ENCODE assay signal across 11 cellular contexts in genomic region chr10:119290301-119291036, GRCh38.
DNase-seq lines count a peak whose midpoint lies in the region; ATAC-seq, FAIRE-seq and TF ChIP-seq lines count a peak whose summit lies in the region.
"Had no signal": no experiment of that assay in that cellular context is flagged by ENCODE, and none has a peak within 500 bp of the region (broad histone marks: within the 10 kb centered on the region; RNA-seq: fewer than 3 reads in every experiment).

No MANE protein-coding gene starts in this region.

- H3K27ac Mint-ChIP-seq in GM23338 = no peak overlapping the region
- H3K27ac Mint-ChIP-seq in naive B cell = peak overlapping the region; percentile 8 to 99 (median 90)

- ATAC-seq in GM23338 (peak; percentile 58), naive B cell (ENCODE audit: low read depth in 2 of 2) (no peak), GM21825 (IDR thresholded peaks at IDR 0.05; ENCODE audit: unreplicated experiment) (no peak), GM19452 (IDR thresholded peaks at IDR 0.05; ENCODE audit: unreplicated experiment) (no peak)

- TF ChIP-seq CTCF in AG04450 (IDR thresholded peaks at IDR 0.05; ENCODE audit: low read depth, low read length) (peak; percentile 26; the same call in 1 of the 2 replicates), GM23338 (conservative IDR thresholded peaks at IDR 0.05; ENCODE audit: low read depth in 2 of 2) (peak; percentile 26 to 50; a peak in 3 of 4 replicates), H1 (IDR thresholded peaks at IDR 0.05; ENCODE audit: control extremely low read depth in 1 of 3, insufficient read depth in 1 of 3, low read depth in 1 of 3, low read length in 3 of 3) (peak; percentile 13 to 42 (median 32); a peak in 3 of 4 replicates)

- H3K4me2 ChIP-seq in GM23338 = no peak overlapping the region
- no peak overlapping the region for H3K4me2 ChIP-seq in H1 (ENCODE audit: insufficient read depth in 1 of 2, low read depth in 2 of 2, low read length in 2 of 2)

- FAIRE-seq in H1 (lab: Jason Lieb, UNC) = no peak
- no peak for FAIRE-seq in GM19239 (lab: Jason Lieb, UNC)
- FAIRE-seq: endothelial cell of umbilical vein had no signal

- H3K4me1 Mint-ChIP-seq in GM23338 (peaks cover 22% of the 10 kb centered on the region), naive B cell (peaks cover 66 to 83% (median 69%) of the 10 kb centered on the region in 3 donors)

- TF ChIP-seq POLR2A in H1 (IDR thresholded peaks at IDR 0.05; ENCODE audit: control extremely low read depth in 1 of 2, low read depth in 2 of 2, low read length in 2 of 2) = no peak

- H3K4me3 Mint-ChIP-seq in GM23338 (no peak overlapping the region), naive B cell (peak overlapping the region in 7 of 8 donors; percentile 12 to 77 (median 50))

- no peak overlapping the region for H2BK15ac ChIP-seq in H1 (ENCODE audit: low read length)

- CTCF ChIA-PET in AG04450 (lab: Charles Lee) (interaction anchor here (0.6 to 0.7 kb wide), 2 partner anchors 83 to 134 kb away, joined by 4 to 6 read pairs; no protein-coding TSS in a partner anchor), H1 (lab: Charles Lee; ENCODE audit: partially characterized antibody) (interaction anchor here (0.6 to 2.7 kb wide), 16 partner anchors 9 to 276 kb away, joined by 3 to 7 read pairs (median 4); no protein-coding TSS in a partner anchor)

- DNase-seq in AG04450 (ENCODE audit: low read depth, low spot score) = no peak
- DNase-seq in GM23338 (ENCODE audit: low spot score) = peak; percentile 35
- DNase-seq in H1 (ENCODE audit: low read depth in 1 of 2, low spot score in 2 of 2) = no peak
- no peak for DNase-seq in naive B cell
- DNase-seq in GM19239 (ENCODE audit: insufficient read length, low spot score) = no peak
- DNase-seq in HuH-7.5 (ENCODE audit: low spot score) = no peak
- DNase-seq: DMS153 had no signal

- no peak overlapping the region for H3K18ac ChIP-seq in H1 (ENCODE audit: extremely low read depth, low read length)

- H3K4me3 ChIP-seq in AG04450 (ENCODE audit: low read depth, low read length) (no peak overlapping the region), GM23338 (no peak overlapping the region), H1 (ENCODE audit: extremely low read depth in 1 of 4, insufficient read depth in 2 of 4, low read depth in 3 of 4, low read length in 4 of 4) (no peak overlapping the region)

- H3K14ac ChIP-seq in H1 (ENCODE audit: insufficient read length) = no peak overlapping the region

- H3K9me3 Mint-ChIP-seq in GM23338 = peaks cover under 1% of the 10 kb centered on the region; the same call in 1 of the 3 replicates
- H3K9me3 Mint-ChIP-seq in naive B cell = peaks cover 0 to 4% (median 0%) of the 10 kb centered on the region in 7 donors

- no peak overlapping the region for H3K56ac ChIP-seq in H1 (replicated peaks; ENCODE audit: insufficient read length, low read depth, low read length)

- POLR2A ChIA-PET in AG04450 (lab: Yijun Ruan, JAX) = no interaction called here
- POLR2A ChIA-PET in H1 (lab: Charles Lee; ENCODE audit: partially characterized antibody) = interaction anchor here (0.6 to 1.5 kb wide), 2 partner anchors 22 to 27 kb away, joined by 3 to 4 read pairs; no protein-coding TSS in a partner anchor

- no peaks in the 10 kb centered on the region for H3F3A ChIP-seq in GM23338 (replicated peaks; ENCODE audit: low read depth)

- H3K36me3 ChIP-seq in GM23338 (ENCODE audit: insufficient read depth) = no peaks in the 10 kb centered on the region
- no peaks in the 10 kb centered on the region for H3K36me3 ChIP-seq in H1 (ENCODE audit: control insufficient read depth in 2 of 4, insufficient read depth in 4 of 4, low read length in 3 of 4)

- H3K4me1 ChIP-seq in GM23338 (ENCODE audit: insufficient read depth) (no peaks in the 10 kb centered on the region), H1 (replicated peaks in 1 of 4; ENCODE audit: control insufficient read depth in 3 of 4, insufficient read depth in 4 of 4, low read length in 3 of 4) (peaks cover 0 to 4% (median 0%) of the 10 kb centered on the region in 4 experiments; a peak in 1 of 7 replicates)

- no peak overlapping the region for H4K91ac ChIP-seq in H1 (replicated peaks; ENCODE audit: insufficient read length, low read length)

- H4K8ac ChIP-seq in H1 (ENCODE audit: extremely low read depth, insufficient read depth, low read length) = no peak overlapping the region

- H2BK12ac ChIP-seq in H1 (ENCODE audit: low read depth, low read length) = no peak overlapping the region

- H3K27me3 ChIP-seq in AG04450 (ENCODE audit: control insufficient read depth, insufficient read depth, low read length) (no peaks in the 10 kb centered on the region), GM23338 (ENCODE audit: insufficient read depth) (no peaks in the 10 kb centered on the region), H1 (replicated peaks in 1 of 4; ENCODE audit: control insufficient read depth in 3 of 4, extremely low read depth in 1 of 4, insufficient read depth in 3 of 4, low read length in 3 of 4) (no peaks in the 10 kb centered on the region)

- no peaks in the 10 kb centered on the region for H3K9me3 ChIP-seq in AG04450 (ENCODE audit: control insufficient read depth, insufficient read depth, low read length)
- H3K9me3 ChIP-seq in H1 (ENCODE audit: insufficient read depth in 2 of 2, low read depth in 1 of 2, low read length in 1 of 2) = no peaks in the 10 kb centered on the region

- WGBS in H1 (ENCODE audit: extremely low coverage in 1 of 2, insufficient coverage in 1 of 2, insufficient read length in 1 of 2, insufficient replicate concordance in 2 of 2, low coverage in 1 of 2, low lambda C conversion rate in 2 of 2, missing lambda C conversion rate in 1 of 2), 2 experiments = 71% methylated on average over 8 of the region's 12 CpGs; no CpG with 5 or more reads in 1 of the 2 experiments

- H3K79me2 ChIP-seq in GM23338 (replicated peaks; ENCODE audit: insufficient read depth) (no peaks in the 10 kb centered on the region), H1 (ENCODE audit: control insufficient read depth in 1 of 2, insufficient read depth in 2 of 2, low read length in 2 of 2) (no peaks in the 10 kb centered on the region)

- H3K27me3 Mint-ChIP-seq in GM23338 (ENCODE audit: insufficient read depth, low read depth, poor library complexity) = peaks cover 8% of the 10 kb centered on the region
- H3K27me3 Mint-ChIP-seq in naive B cell = no peaks in the 10 kb centered on the region

- no peak for TF ChIP-seq EP300 in H1 (IDR thresholded peaks at IDR 0.05; ENCODE audit: borderline replicate concordance in 1 of 2, low read depth in 2 of 2, low read length in 2 of 2)

- no peaks in the 10 kb centered on the region for H4K20me1 ChIP-seq in GM23338 (replicated peaks; ENCODE audit: insufficient read depth)
- no peaks in the 10 kb centered on the region for H4K20me1 ChIP-seq in H1 (replicated peaks in 1 of 2; ENCODE audit: control insufficient read depth in 1 of 2, insufficient read depth in 2 of 2, low read length in 2 of 2)

- no peak overlapping the region for H4K5ac ChIP-seq in H1 (ENCODE audit: insufficient read length, low read depth, low read length)

- no peaks in the 10 kb centered on the region for H3K79me1 ChIP-seq in H1 (ENCODE audit: low read depth, low read length)

- no peaks in the 10 kb centered on the region for H3K9me2 ChIP-seq in GM23338 (ENCODE audit: insufficient read depth)

- H2AK5ac ChIP-seq in H1 (ENCODE audit: low read depth, low read length) = peak overlapping the region; percentile 75

- H3K9ac ChIP-seq in H1 (replicated peaks in 1 of 4; ENCODE audit: extremely low read depth in 1 of 4, low read depth in 3 of 4, low read length in 3 of 4) = no peak overlapping the region; a peak in 1 of 7 replicates

- H2BK20ac ChIP-seq in H1 (ENCODE audit: low read length) = no peak overlapping the region

- H3K36me3 Mint-ChIP-seq in GM23338 (ENCODE audit: low read depth) (no peaks in the 10 kb centered on the region; the same call in 2 of the 3 replicates), naive B cell (peaks cover 0 to 3% of the 10 kb centered on the region in 2 donors)

- H3K4ac ChIP-seq in H1 (replicated peaks; ENCODE audit: insufficient read length, low read depth, low read length) = no peak overlapping the region

- peak; percentile 47 to 59 for TF ChIP-seq RAD21 in H1 (IDR thresholded peaks at IDR 0.05 in 1 of 2, conservative IDR thresholded peaks at IDR 0.05 in 1 of 2; ENCODE audit: low read depth in 2 of 2, low read length in 2 of 2)

- no peak overlapping the region for H2BK120ac ChIP-seq in H1 (replicated peaks; ENCODE audit: low read depth, low read length)

- peaks cover 2% of the 10 kb centered on the region; the same call in 1 of the 2 replicates for H3K23me2 ChIP-seq in H1 (ENCODE audit: low read depth, low read length)

- no peak overlapping the region for H2AFZ ChIP-seq in GM23338
- no peak overlapping the region for H2AFZ ChIP-seq in H1 (ENCODE audit: low read length)

- no peak overlapping the region for H3K27ac ChIP-seq in AG04450 (ENCODE audit: low read depth, low read length)
- H3K27ac ChIP-seq in GM23338 (ENCODE audit: low read depth) = no peak overlapping the region
- H3K27ac ChIP-seq in H1 (ENCODE audit: low read depth, low read length) = no peak overlapping the region
- H3K27ac ChIP-seq: RWPE1 had no signal

- no peak overlapping the region for H2BK5ac ChIP-seq in H1 (ENCODE audit: low read depth, low read length)

- H3K23ac ChIP-seq in H1 (ENCODE audit: insufficient read length) = no peak overlapping the region

TF ChIP-seq in GM23338, 12 proteins besides CTCF, POLR2A, EP300 and RAD21 (continues in another document):
- TF ChIP-seq EZH2 (IDR thresholded peaks at IDR 0.05; ENCODE audit: low read depth, unreplicated experiment) = no peak
- TF ChIP-seq STAT1 (IDR thresholded peaks at IDR 0.05; ENCODE audit: unreplicated experiment) = no peak

TF ChIP-seq in H1, 55 proteins besides CTCF, POLR2A, EP300 and RAD21:
- TF ChIP-seq ASH2L (IDR thresholded peaks at IDR 0.05; ENCODE audit: low read length) = no peak
- TF ChIP-seq TAF1 (IDR thresholded peaks at IDR 0.05; ENCODE audit: low read depth, low read length) = no peak
- peak; percentile 54 for TF ChIP-seq MAFK (IDR thresholded peaks at IDR 0.05; ENCODE audit: low read depth, low read length)
- TF ChIP-seq SIRT6 (IDR thresholded peaks at IDR 0.05; ENCODE audit: low read length) = no peak
- no peak for TF ChIP-seq TEAD4 (IDR thresholded peaks at IDR 0.05; ENCODE audit: low read depth, low read length)
- TF ChIP-seq USF2 (IDR thresholded peaks at IDR 0.05; ENCODE audit: low read length) = no peak
- TF ChIP-seq KDM1A (IDR thresholded peaks at IDR 0.05; ENCODE audit: borderline replicate concordance, low read length) = no peak
